In genomic region chrX:130874751-130875150, GRCh38 we compare ENCODE assay signal across 14 cellular contexts. TPM values are rescaled to one million over a fixed set of nuclear protein-coding genes. Genes with fewer than 3 reads are reported as not detected.
DNase-seq lines count a peak whose midpoint lies in the region; TF ChIP-seq lines count a peak whose summit lies in the region.
"Had no signal": no experiment of that assay in that cellular context is flagged by ENCODE, and none has a peak within 500 bp of the region (broad histone marks: within the 10 kb centered on the region; RNA-seq: fewer than 3 reads in every experiment).

No MANE protein-coding gene starts in this region.

- no peak for TF ChIP-seq POLR2A in tibial nerve (IDR thresholded peaks at IDR 0.05)

- TF ChIP-seq RAD21 in SK-N-SH (IDR thresholded peaks at IDR 0.05; ENCODE audit: low read length) = no peak

- H3K27ac ChIP-seq in GM23248 (no peak overlapping the region), SK-N-SH (ENCODE audit: low read depth in 2 of 2, low read length in 1 of 2) (no peak overlapping the region), tibial nerve (no peak overlapping the region)
- H3K27ac ChIP-seq: BLaER1 treated with 17β-estradiol and CSF1 and Interleukin-3, amounts not matched to agents 10 nM and 100 nM had no signal

- peak; percentile 42 for DNase-seq in GM23248
- DNase-seq in SK-N-SH = no peak
- DNase-seq in fibroblast of gingiva (ENCODE audit: low read depth) = peak; percentile 32
- DNase-seq in stromal cell of bone marrow (ENCODE audit: low read depth) = peak; percentile 33
- no peak for DNase-seq in NCI-H2029 (lab: John Stamatoyannopoulos, UW)
- no peak for DNase-seq in NCI-H1417 (lab: John Stamatoyannopoulos, UW)
- no peak for DNase-seq in tibial nerve (ENCODE audit: low spot score in 2 of 2)
- DNase-seq: DMS 273 treated with DMSO at 0.1 percent for 48 hours, H9, Karpas-422, NCI-H1048, NCI-H446, PC-3 had no signal

- in situ Hi-C loops in GM23248 (cut with MboI) = no loop called here

- peaks cover 30% of the 10 kb centered on the region for H3K4me1 ChIP-seq in GM23248 (ENCODE audit: insufficient read depth)
- H3K4me1 ChIP-seq in SK-N-SH (ENCODE audit: control insufficient read depth in 1 of 2, insufficient read depth in 2 of 2, low read depth in 1 of 2, low read length in 1 of 2) = no peaks in the 10 kb centered on the region; a peak in 2 of 4 replicates
- H3K4me1 ChIP-seq in tibial nerve = peaks cover 0 to 16% (median 0%) of the 10 kb centered on the region in 4 donors

- TF ChIP-seq CTCF in SK-N-SH (IDR thresholded peaks at IDR 0.05) (no peak), tibial nerve (IDR thresholded peaks at IDR 0.05) (no peak)

- no peaks in the 10 kb centered on the region for H3K9me2 ChIP-seq in GM23248 (ENCODE audit: insufficient read depth)
- H3K9me2 ChIP-seq in SK-N-SH = no peaks in the 10 kb centered on the region

- H3F3A ChIP-seq in GM23248 (ENCODE audit: insufficient read depth) = no peaks in the 10 kb centered on the region
- peaks cover 3% of the 10 kb centered on the region for H3F3A ChIP-seq in SK-N-SH (replicated peaks; ENCODE audit: insufficient read depth)

- H3K4me2 ChIP-seq in GM23248 (ENCODE audit: unreplicated experiment) = no peak overlapping the region
- H3K4me2 ChIP-seq in SK-N-SH = no peak overlapping the region
- H3K4me2 ChIP-seq: BLaER1 treated with 17β-estradiol and CSF1 and Interleukin-3, amounts not matched to agents 10 nM and 100 nM had no signal

- H3K27me3 ChIP-seq in GM23248 (replicated peaks; ENCODE audit: insufficient read depth) (no peaks in the 10 kb centered on the region), SK-N-SH (ENCODE audit: insufficient read depth) (no peaks in the 10 kb centered on the region), tibial nerve (peaks cover 0 to 4% of the 10 kb centered on the region in 2 donors)

- WGBS in GM23248 (ENCODE audit: low coverage in 1 of 2, low lambda C conversion rate in 2 of 2, missing lambda C conversion rate in 2 of 2), 2 experiments = 87 to 100% methylated on average over 2 of the region's 2 CpGs
- WGBS in SK-N-SH (ENCODE audit: low lambda C conversion rate) = 50% methylated on average over 2 of the region's 2 CpGs
- 70 to 80% methylated on average over 2 of the region's 2 CpGs for WGBS in tibial nerve, 2 donors

- POLR2A ChIA-PET in SK-N-SH (lab: Yijun Ruan, JAX) = no interaction called here

- H3K9ac ChIP-seq in GM23248 (no peak overlapping the region), SK-N-SH (no peak overlapping the region)
- H3K9ac ChIP-seq: BLaER1 treated with 17β-estradiol and CSF1 and Interleukin-3, amounts not matched to agents 10 nM and 100 nM had no signal

- H3K36me3 ChIP-seq in GM23248 (ENCODE audit: low read depth) (no peaks in the 10 kb centered on the region), SK-N-SH (replicated peaks in 1 of 2; ENCODE audit: control insufficient read depth in 1 of 2, insufficient read depth in 2 of 2, low read length in 1 of 2) (no peaks in the 10 kb centered on the region), tibial nerve (no peaks in the 10 kb centered on the region)
- H3K36me3 ChIP-seq: BLaER1 treated with 17β-estradiol and CSF1 and Interleukin-3, amounts not matched to agents 10 nM and 100 nM had no signal

- H3K79me2 ChIP-seq in GM23248 (ENCODE audit: insufficient read depth) (no peaks in the 10 kb centered on the region; the same call in 1 of the 2 replicates), SK-N-SH (ENCODE audit: insufficient read depth) (no peaks in the 10 kb centered on the region)

- no peak overlapping the region for H2AFZ ChIP-seq in GM23248
- no peak overlapping the region for H2AFZ ChIP-seq in SK-N-SH (ENCODE audit: low read depth)

- no peak for TF ChIP-seq EP300 in SK-N-SH (IDR thresholded peaks at IDR 0.05; ENCODE audit: borderline replicate concordance in 1 of 2, low read depth in 1 of 2, low read length in 1 of 2)
- no peak for TF ChIP-seq EP300 in tibial nerve (IDR thresholded peaks at IDR 0.05)

- H3K4me3 ChIP-seq in GM23248 (no peak overlapping the region), SK-N-SH (ENCODE audit: low read depth in 2 of 2, low read length in 1 of 2) (no peak overlapping the region), tibial nerve (no peak overlapping the region)
- H3K4me3 ChIP-seq: BLaER1 treated with 17β-estradiol and CSF1 and Interleukin-3, amounts not matched to agents 10 nM and 100 nM had no signal

- H4K20me1 ChIP-seq in GM23248 (ENCODE audit: insufficient read depth) (no peaks in the 10 kb centered on the region), SK-N-SH (ENCODE audit: insufficient read depth) (no peaks in the 10 kb centered on the region)

- CTCF ChIA-PET in SK-N-SH (lab: Yijun Ruan, JAX) = no interaction called here

- H3K9me3 ChIP-seq in GM23248 (ENCODE audit: low read depth) (no peaks in the 10 kb centered on the region), SK-N-SH (no peaks in the 10 kb centered on the region), tibial nerve (no peaks in the 10 kb centered on the region)

TF ChIP-seq in SK-N-SH, 30 proteins besides CTCF, POLR2A, EP300 and RAD21:
- TF ChIP-seq SMC3 (IDR thresholded peaks at IDR 0.05; ENCODE audit: low read depth, low read length) (no peak), FOSL2 (IDR thresholded peaks at IDR 0.05; ENCODE audit: borderline replicate concordance, low read depth) (0 out of 2 replicates have a peak, but pooled peaks have one; percentile 6), TEAD4 (IDR thresholded peaks at IDR 0.05; ENCODE audit: borderline replicate concordance, insufficient read depth) (no peak)

RNA-seq across cellular contexts. Expression of gene ENOX2, which starts 28.3 kb away (rescaled TPM):
- total RNA-seq in GM23248 (2014; rRNA removed; shearing (Covaris generic)) = 8.9 and 14.5 TPM in 2 replicates
- 13.4 and 13.6 TPM in 2 replicates for polyA plus RNA-seq in GM23248 (2016; fragmentation: Nextera tagmentation; extraction: Ambion mirVana)
- 8.8 and 12.8 TPM in 2 replicates for polyA plus RNA-seq in SK-N-SH (2012; rRNA removed)
- polyA plus RNA-seq in SK-N-SH (2012; cell fraction: cytosol; rRNA removed) = 12.2 TPM in 2 replicates
- 2.9 and 6.3 TPM in 2 replicates for polyA plus RNA-seq in SK-N-SH (2012; cell fraction: nucleus; rRNA removed)
- 10 to 100 TPM in 3 of 4 donors, 1 to 10 TPM in 1; 8.0 to 28.0 (median 15.2) TPM for total RNA-seq in tibial nerve

Comparison
In these comparisons a context has a peak if more than half of its experiments do, and no peak if none do; other contexts are left out.
1. DNase-seq: peak in GM23248 (single experiment), fibroblast of gingiva (single experiment) and stromal cell of bone marrow (single experiment); none in SK-N-SH (single experiment), NCI-H2029 (single experiment), NCI-H1417 (0 of 3) and tibial nerve (0 of 2).